1 cellular context compared by ENCODE assay signal in the genomic region with DNA sequence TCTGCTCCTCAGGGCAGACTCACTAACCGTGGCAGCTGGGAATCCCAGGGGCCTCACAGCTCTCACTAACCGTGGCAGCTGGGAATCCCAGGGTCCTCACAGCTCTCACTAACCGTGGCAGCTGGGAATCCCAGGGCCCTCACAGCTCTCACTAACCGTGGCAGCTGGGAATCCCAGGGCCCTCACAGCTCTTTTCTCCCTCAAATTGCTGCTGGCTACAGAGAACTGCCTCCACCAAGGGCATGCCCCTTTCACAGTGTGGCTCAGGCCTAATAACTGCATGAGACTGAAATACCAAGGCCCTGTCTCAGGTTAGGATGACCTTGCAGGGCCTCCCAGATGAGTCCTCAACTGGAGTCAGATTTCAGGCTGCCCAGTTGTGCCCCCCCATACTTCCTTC.
TF ChIP-seq lines count a peak whose summit lies in the region.

No MANE protein-coding gene starts in this region.

TF ChIP-seq in GM23338, 12 proteins besides CTCF, POLR2A, EP300 and RAD21 (continued from another document):
- TF ChIP-seq REST (IDR thresholded peaks at IDR 0.05; ENCODE audit: unreplicated experiment) (no peak), CREB1 (CRISPR knock-in tag; IDR thresholded peaks at IDR 0.05; ENCODE audit: low read depth) (no peak), ZNF114 (CRISPR knock-in tag; IDR thresholded peaks at IDR 0.05) (no peak), STAT1 (IDR thresholded peaks at IDR 0.05; ENCODE audit: unreplicated experiment) (no peak), EZH2 (IDR thresholded peaks at IDR 0.05; ENCODE audit: low read depth, unreplicated experiment) (no peak), EZH2phosphoT487 (IDR thresholded peaks at IDR 0.05; ENCODE audit: unreplicated experiment) (no peak), JUNB (IDR thresholded peaks at IDR 0.05; ENCODE audit: unreplicated experiment) (no peak), NANOG (IDR thresholded peaks at IDR 0.05; ENCODE audit: borderline replicate concordance) (no peak)
- TF ChIP-seq, protein P1, sequence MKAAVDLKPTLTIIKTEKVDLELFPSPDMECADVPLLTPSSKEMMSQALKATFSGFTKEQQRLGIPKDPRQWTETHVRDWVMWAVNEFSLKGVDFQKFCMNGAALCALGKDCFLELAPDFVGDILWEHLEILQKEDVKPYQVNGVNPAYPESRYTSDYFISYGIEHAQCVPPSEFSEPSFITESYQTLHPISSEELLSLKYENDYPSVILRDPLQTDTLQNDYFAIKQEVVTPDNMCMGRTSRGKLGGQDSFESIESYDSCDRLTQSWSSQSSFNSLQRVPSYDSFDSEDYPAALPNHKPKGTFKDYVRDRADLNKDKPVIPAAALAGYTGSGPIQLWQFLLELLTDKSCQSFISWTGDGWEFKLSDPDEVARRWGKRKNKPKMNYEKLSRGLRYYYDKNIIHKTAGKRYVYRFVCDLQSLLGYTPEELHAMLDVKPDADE (IDR thresholded peaks at IDR 0.05), result no peak
